Comparison of ENCODE assay signal across 1 cellular context in the genomic region with DNA sequence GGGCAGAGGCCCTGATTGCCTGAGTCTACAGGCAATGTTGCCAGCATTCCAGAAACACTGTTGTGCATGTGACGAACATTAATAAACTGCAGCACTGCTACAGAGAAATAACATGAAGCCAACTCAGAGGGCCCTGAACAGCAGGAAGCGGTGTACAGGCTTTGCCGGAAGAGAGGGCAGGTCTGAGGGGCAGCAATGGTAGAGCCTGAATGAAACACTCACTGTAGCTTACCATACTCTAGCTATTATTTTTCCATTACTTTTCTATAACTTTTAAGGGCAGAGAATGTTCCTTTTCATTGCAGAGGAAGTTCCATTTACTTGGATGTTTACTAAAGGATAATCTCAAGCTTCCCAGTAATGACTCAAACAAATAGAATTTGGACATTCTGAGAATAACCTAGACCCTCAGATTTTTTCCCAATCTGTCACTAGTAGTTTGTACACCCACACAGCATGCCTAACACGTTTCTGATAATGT.
A peak's percentile ranks its signal among the peaks of the same experiment; 100 is the strongest.
TF ChIP-seq lines count a peak whose summit lies in the region.

No MANE protein-coding gene starts in this region.

TF ChIP-seq in endothelial cell of umbilical vein, 7 proteins besides CTCF, POLR2A, EP300 and RAD21:
- TF ChIP-seq POLR2AphosphoS5 (IDR thresholded peaks at IDR 0.05; ENCODE audit: insufficient read depth, low read depth, low read length) (peak; percentile 90), FOS (IDR thresholded peaks at IDR 0.05; ENCODE audit: borderline replicate concordance, insufficient read depth, low read length) (peak; percentile 83), MYC (IDR thresholded peaks at IDR 0.05; ENCODE audit: low read depth, low read length) (no peak), MAX (IDR thresholded peaks at IDR 0.05; ENCODE audit: insufficient read depth, insufficient read length) (peak; percentile 55), EZH2 (IDR thresholded peaks at IDR 0.05; ENCODE audit: borderline replicate concordance, low read depth, low read length, severe bottlenecking) (no peak), GATA2 (IDR thresholded peaks at IDR 0.05; ENCODE audit: insufficient read depth, insufficient read length, low read depth, low read length) (peak; percentile 44), JUN (IDR thresholded peaks at IDR 0.05; ENCODE audit: borderline replicate concordance, insufficient read depth, insufficient read length, low read depth) (peak; percentile 79)
TF ChIP-seq in endothelial cell of umbilical vein: peak in this region for 5.
